In the genomic region with DNA sequence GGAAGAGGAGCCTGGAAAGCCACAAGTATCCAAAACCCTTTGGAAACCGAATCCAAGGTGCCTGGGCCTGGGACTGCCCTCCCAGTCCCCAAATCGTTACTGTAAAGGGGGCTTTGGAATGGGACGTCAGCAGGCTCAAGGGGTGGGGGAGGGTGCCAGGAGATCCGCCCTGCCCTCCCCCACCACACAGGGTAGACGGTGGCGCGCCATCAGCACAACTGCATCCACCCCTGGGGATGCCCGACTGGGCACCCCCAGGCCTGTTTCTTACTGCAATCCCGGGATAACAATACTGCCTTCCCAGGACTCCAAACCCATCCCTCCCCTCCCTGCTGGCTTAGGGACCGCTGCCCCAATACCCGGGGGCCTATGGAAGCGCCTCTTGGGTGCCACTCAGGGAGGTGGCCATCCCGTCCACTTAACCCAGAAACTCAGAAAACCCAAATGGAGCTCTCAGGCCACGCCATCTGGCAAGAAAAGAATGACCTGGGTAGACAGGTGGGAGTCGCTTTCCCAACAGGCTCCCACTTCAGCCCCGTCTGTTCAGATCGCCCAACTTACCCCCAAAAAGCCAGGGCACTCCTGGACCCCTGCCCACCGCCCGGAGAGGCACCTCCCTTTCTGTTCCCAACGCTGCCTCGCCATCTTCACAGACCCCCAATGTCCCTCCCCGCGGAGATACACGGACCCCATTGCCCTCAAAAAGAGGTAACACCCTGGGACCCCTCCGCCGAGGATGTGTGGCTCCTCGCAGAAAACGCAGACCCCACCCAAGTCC, we compare ENCODE assay signal across 8 cellular contexts. TPM values are rescaled to one million over a fixed set of nuclear protein-coding genes. Genes with fewer than 3 reads are reported as not detected.
DNase-seq lines count a peak whose midpoint lies in the region; ATAC-seq and TF ChIP-seq lines count a peak whose summit lies in the region.

No MANE protein-coding gene starts in this region.

- H3K4me1 Mint-ChIP-seq in activated naive CD4-positive, alpha-beta T cell treated with anti-CD3 and anti-CD28 coated beads, Interleukin-2, amount 50 U/mL, for 24 hours, result peaks cover 32% of the 10 kb centered on the region
- H3K4me1 Mint-ChIP-seq in immature natural killer cell, result peaks cover 17 to 36% of the 10 kb centered on the region in 2 donors
- peaks cover 12% of the 10 kb centered on the region for H3K4me1 Mint-ChIP-seq in type B pancreatic cell (ENCODE audit: unreplicated experiment)

- H3K27me3 Mint-ChIP-seq in activated naive CD4-positive, alpha-beta T cell treated with anti-CD3 and anti-CD28 coated beads, Interleukin-2, amount 50 U/mL, for 24 hours, result no peaks in the 10 kb centered on the region
- H3K27me3 Mint-ChIP-seq in immature natural killer cell (ENCODE audit: low read depth in 3 of 3) (peaks cover 7 to 35% (median 10%) of the 10 kb centered on the region in 3 donors), type B pancreatic cell (peaks cover 15% of the 10 kb centered on the region)

- DNase-seq in activated naive CD4-positive, alpha-beta T cell treated with anti-CD3 and anti-CD28 coated beads, Interleukin-2, amount 50 U/mL, for 16 hours, result no peak
- no peak for DNase-seq in activated naive CD4-positive, alpha-beta T cell treated with anti-CD3 and anti-CD28 coated beads, Interleukin-2, amount 50 U/mL, for 72 hours (ENCODE audit: low spot score in 2 of 2)
- DNase-seq in immature natural killer cell (no peak), type B pancreatic cell (ENCODE audit: extremely low spot score, unreplicated experiment) (no peak), NCI-H1092 (lab: John Stamatoyannopoulos, UW) (no peak), DMS153 (lab: John Stamatoyannopoulos, UW) (no peak)

- TF ChIP-seq CTCF in type B pancreatic cell (conservative IDR thresholded peaks at IDR 0.05), result no peak

- H3K36me3 Mint-ChIP-seq in activated naive CD4-positive, alpha-beta T cell treated with anti-CD3 and anti-CD28 coated beads, Interleukin-2, amount 50 U/mL, for 24 hours, result no peaks in the 10 kb centered on the region
- H3K36me3 Mint-ChIP-seq in activated naive CD4-positive, alpha-beta T cell treated with anti-CD3 and anti-CD28 coated beads, Interleukin-2, amount 50 U/mL, for 72 hours, result peaks cover 5 to 10% of the 10 kb centered on the region in 2 donors
- H3K36me3 Mint-ChIP-seq in immature natural killer cell (no peaks in the 10 kb centered on the region), type B pancreatic cell (no peaks in the 10 kb centered on the region)

- H3K4me3 Mint-ChIP-seq in activated naive CD4-positive, alpha-beta T cell treated with anti-CD3 and anti-CD28 coated beads, Interleukin-2, amount 50 U/mL, for 24 hours, result peak overlapping the region; percentile 97
- H3K4me3 Mint-ChIP-seq in immature natural killer cell (peak overlapping the region; percentile 89 to 94 (median 91)), type B pancreatic cell (peak overlapping the region; percentile 91)

- no peaks in the 10 kb centered on the region for H3K9me3 Mint-ChIP-seq in activated naive CD4-positive, alpha-beta T cell treated with anti-CD3 and anti-CD28 coated beads, Interleukin-2, amount 50 U/mL, for 24 hours
- no peaks in the 10 kb centered on the region for H3K9me3 Mint-ChIP-seq in activated naive CD4-positive, alpha-beta T cell treated with anti-CD3 and anti-CD28 coated beads, Interleukin-2, amount 50 U/mL, for 72 hours
- H3K9me3 Mint-ChIP-seq in immature natural killer cell, result peaks cover 0 to 2% (median 0%) of the 10 kb centered on the region in 6 donors
- no peaks in the 10 kb centered on the region for H3K9me3 Mint-ChIP-seq in type B pancreatic cell

- ATAC-seq in activated naive CD4-positive, alpha-beta T cell treated with anti-CD3 and anti-CD28 coated beads, Interleukin-2, amount 50 U/mL, for 72 hours, result no peak
- no peak for ATAC-seq in GM21447 (IDR thresholded peaks at IDR 0.05; ENCODE audit: unreplicated experiment)

- H3K27ac Mint-ChIP-seq in activated naive CD4-positive, alpha-beta T cell treated with anti-CD3 and anti-CD28 coated beads, Interleukin-2, amount 50 U/mL, for 24 hours, result peak overlapping the region; percentile 86
- H3K27ac Mint-ChIP-seq in activated naive CD4-positive, alpha-beta T cell treated with anti-CD3 and anti-CD28 coated beads, Interleukin-2, amount 50 U/mL, for 72 hours, result peak overlapping the region; percentile 86 to 90
- H3K27ac Mint-ChIP-seq in immature natural killer cell (peak overlapping the region in 5 of 6 donors; percentile 45 to 96 (median 68)), type B pancreatic cell (peak overlapping the region; percentile 89)

RNA-seq across cellular contexts. Expression of a gene that starts 2.4 kb away (rescaled TPM):
- 10 to 100 TPM; 20.5 to 22.6 TPM for total RNA-seq in activated naive CD4-positive, alpha-beta T cell treated with anti-CD3 and anti-CD28 coated beads, Interleukin-2, amount 50 U/mL, for 72 hours
- polyA plus RNA-seq in immature natural killer cell, result under 1 TPM; 0.12 to 0.55 (median 0.49) TPM
- 17.9 and 18.1 TPM in 2 replicates for total RNA-seq in type B pancreatic cell (ENCODE audit: low replicate concordance)

RNA-seq across cellular contexts. Expression of a gene that starts 12.7 kb away (rescaled TPM):
- 10 to 100 TPM; 35.5 to 44.5 TPM for total RNA-seq in activated naive CD4-positive, alpha-beta T cell treated with anti-CD3 and anti-CD28 coated beads, Interleukin-2, amount 50 U/mL, for 72 hours
- 10 to 100 TPM in 1 of 3 donors, 1 to 10 TPM in 1, under 1 TPM in 1; 0.63 to 13.0 (median 4.5) TPM for polyA plus RNA-seq in immature natural killer cell
- 36.4 and 37.9 TPM in 2 replicates for total RNA-seq in type B pancreatic cell (ENCODE audit: low replicate concordance)

RNA-seq across cellular contexts. Expression of a gene that starts 24.3 kb away (rescaled TPM):
- total RNA-seq in activated naive CD4-positive, alpha-beta T cell treated with anti-CD3 and anti-CD28 coated beads, Interleukin-2, amount 50 U/mL, for 72 hours, result 100 to 1,000 TPM; 109 to 110 TPM
- polyA plus RNA-seq in immature natural killer cell, result 100 to 1,000 TPM; 652 to 783 (median 741) TPM
- 60.4 and 62.0 TPM in 2 replicates for total RNA-seq in type B pancreatic cell (ENCODE audit: low replicate concordance)

RNA-seq across cellular contexts. Expression of a gene that starts 44.2 kb away (rescaled TPM):
- 1 to 10 TPM; 8.5 to 10.0 TPM for total RNA-seq in activated naive CD4-positive, alpha-beta T cell treated with anti-CD3 and anti-CD28 coated beads, Interleukin-2, amount 50 U/mL, for 72 hours
- 10 to 100 TPM in 1 of 3 donors, 1 to 10 TPM in 2; 2.1 to 10.0 (median 4.3) TPM for polyA plus RNA-seq in immature natural killer cell
- 12.1 and 13.9 TPM in 2 replicates for total RNA-seq in type B pancreatic cell (ENCODE audit: low replicate concordance)

RNA-seq across cellular contexts. Expression of a gene that starts 44.2 kb away (rescaled TPM):
- 10 to 100 TPM; 22.4 to 28.2 TPM for total RNA-seq in activated naive CD4-positive, alpha-beta T cell treated with anti-CD3 and anti-CD28 coated beads, Interleukin-2, amount 50 U/mL, for 72 hours
- polyA plus RNA-seq in immature natural killer cell, result 10 to 100 TPM in 2 of 3 donors, 1 to 10 TPM in 1; 7.6 to 31.9 (median 22.6) TPM
- total RNA-seq in type B pancreatic cell (ENCODE audit: low replicate concordance), result 76.9 and 90.6 TPM in 2 replicates
